Comparison of ENCODE assay signal across 9 cellular contexts in genomic region chr6:38871745-38872568, GRCh38.
DNase-seq lines count a peak whose midpoint lies in the region; ATAC-seq and TF ChIP-seq lines count a peak whose summit lies in the region.
"Had no signal": no experiment of that assay in that cellular context is flagged by ENCODE, and none has a peak within 500 bp of the region (broad histone marks: within the 10 kb centered on the region; RNA-seq: fewer than 3 reads in every experiment).

No MANE protein-coding gene starts in this region.

- WGBS in sigmoid colon, 2 donors: 29 to 39% methylated on average over 15 of the region's 15 CpGs

- H3K4me1 ChIP-seq in right atrium auricular region (no peaks in the 10 kb centered on the region), sigmoid colon (no peaks in the 10 kb centered on the region)

- H3K27me3 ChIP-seq in right atrium auricular region (no peaks in the 10 kb centered on the region), sigmoid colon (peaks cover 0 to 5% (median 0%) of the 10 kb centered on the region in 3 donors)

- H3K9me3 Mint-ChIP-seq in activated naive CD8-positive, alpha-beta T cell treated with anti-CD3 and anti-CD28 coated beads, Interleukin-2, amount 10 ng/mL, durations not matched to agents 7 days and 5 days: no peaks in the 10 kb centered on the region

- H3K36me3 ChIP-seq in SK-N-MC (ENCODE audit: insufficient read depth, low read length): no peaks in the 10 kb centered on the region
- H3K36me3 ChIP-seq in right atrium auricular region: no peaks in the 10 kb centered on the region
- H3K36me3 ChIP-seq in sigmoid colon: no peaks in the 10 kb centered on the region

- no peak overlapping the region for H3K27ac ChIP-seq in SK-N-MC
- no peak overlapping the region for H3K27ac ChIP-seq in right atrium auricular region
- H3K27ac ChIP-seq in sigmoid colon: no peak overlapping the region

- peaks cover 4% of the 10 kb centered on the region for H3K36me3 Mint-ChIP-seq in activated naive CD8-positive, alpha-beta T cell treated with anti-CD3 and anti-CD28 coated beads, Interleukin-2, amount 10 ng/mL, durations not matched to agents 7 days and 5 days
- H3K36me3 Mint-ChIP-seq: activated naive CD8-positive, alpha-beta T cell had no signal

- H3K27me3 Mint-ChIP-seq in activated naive CD8-positive, alpha-beta T cell treated with anti-CD3 and anti-CD28 coated beads, Interleukin-2, amount 10 ng/mL, durations not matched to agents 7 days and 5 days: peaks cover 12% of the 10 kb centered on the region

- intact Hi-C loops in sigmoid colon (cut with DNase I): loop anchor here (5.0 kb wide), 1 partner anchor 440 kb away; the partner anchor contains the start of gene KCNK17

- no peak for ATAC-seq in activated naive CD8-positive, alpha-beta T cell treated with anti-CD3 and anti-CD28 coated beads, Interleukin-2, amount 10 ng/mL, durations not matched to agents 7 days and 5 days (ENCODE audit: low read depth)
- no peak for ATAC-seq in HG03342 (IDR thresholded peaks at IDR 0.05; ENCODE audit: unreplicated experiment)
- ATAC-seq in GM19351 (IDR thresholded peaks at IDR 0.05; ENCODE audit: unreplicated experiment): no peak

- no peak for TF ChIP-seq EP300 in sigmoid colon (IDR thresholded peaks at IDR 0.05)

- H3K4me1 Mint-ChIP-seq in activated naive CD8-positive, alpha-beta T cell treated with anti-CD3 and anti-CD28 coated beads, Interleukin-2, amount 10 ng/mL, durations not matched to agents 7 days and 5 days: peaks cover 24% of the 10 kb centered on the region

- H3K4me3 ChIP-seq in SK-N-MC: no peak overlapping the region
- H3K4me3 ChIP-seq in right atrium auricular region: no peak overlapping the region
- H3K4me3 ChIP-seq in sigmoid colon: no peak overlapping the region

- peak; percentile 65 to 84 for TF ChIP-seq CTCF in right atrium auricular region (IDR thresholded peaks at IDR 0.05)
- TF ChIP-seq CTCF in sigmoid colon (IDR thresholded peaks at IDR 0.05): peak; percentile 56 to 76 (median 66)

- no peak for TF ChIP-seq POLR2A in sigmoid colon (IDR thresholded peaks at IDR 0.05)

- DNase-seq in Daoy (ENCODE audit: low read depth) (peak; percentile 67), LHCN-M2 (ENCODE audit: low read depth) (peak; percentile 44), SK-N-MC (ENCODE audit: low read depth, low spot score) (peak; percentile 16), right atrium auricular region (ENCODE audit: low spot score) (no peak), sigmoid colon (no peak)
- peak; percentile 52 for DNase-seq in activated naive CD8-positive, alpha-beta T cell treated with anti-CD3 and anti-CD28 coated beads, Interleukin-2, amount 10 ng/mL, durations not matched to agents 7 days and 5 days

- no peak overlapping the region for H3K9ac ChIP-seq in SK-N-MC (ENCODE audit: insufficient read length)

- H3K9me3 ChIP-seq in SK-N-MC (ENCODE audit: low read depth, low read length) (no peaks in the 10 kb centered on the region), right atrium auricular region (no peaks in the 10 kb centered on the region), sigmoid colon (no peaks in the 10 kb centered on the region)

- peak overlapping the region; percentile 43 for H3K27ac Mint-ChIP-seq in activated naive CD8-positive, alpha-beta T cell treated with anti-CD3 and anti-CD28 coated beads, Interleukin-2, amount 10 ng/mL, durations not matched to agents 7 days and 5 days
- H3K27ac Mint-ChIP-seq: activated naive CD8-positive, alpha-beta T cell had no signal

- no peak overlapping the region for H3K4me3 Mint-ChIP-seq in activated naive CD8-positive, alpha-beta T cell treated with anti-CD3 and anti-CD28 coated beads, Interleukin-2, amount 10 ng/mL, durations not matched to agents 7 days and 5 days
- H3K4me3 Mint-ChIP-seq: activated naive CD8-positive, alpha-beta T cell had no signal

- POLR2A ChIA-PET in activated naive CD8-positive, alpha-beta T cell treated with anti-CD3 and anti-CD28 coated beads, Interleukin-2, amount 10 ng/mL, durations not matched to agents 7 days and 5 days (lab: Charles Lee): no interaction called here

Comparison
In these comparisons a context has a peak if more than half of its experiments do, and no peak if none do; other contexts are left out.
1. DNase-seq: peak in Daoy (single experiment), LHCN-M2 (single experiment), SK-N-MC (single experiment) and activated naive CD8-positive, alpha-beta T cell treated with anti-CD3 and anti-CD28 coated beads, Interleukin-2, amount 10 ng/mL, durations not matched to agents 7 days and 5 days (single experiment); none in right atrium auricular region (single experiment) and sigmoid colon (single experiment).